Comparison of ENCODE assay signal across 8 cellular contexts in the genomic region with DNA sequence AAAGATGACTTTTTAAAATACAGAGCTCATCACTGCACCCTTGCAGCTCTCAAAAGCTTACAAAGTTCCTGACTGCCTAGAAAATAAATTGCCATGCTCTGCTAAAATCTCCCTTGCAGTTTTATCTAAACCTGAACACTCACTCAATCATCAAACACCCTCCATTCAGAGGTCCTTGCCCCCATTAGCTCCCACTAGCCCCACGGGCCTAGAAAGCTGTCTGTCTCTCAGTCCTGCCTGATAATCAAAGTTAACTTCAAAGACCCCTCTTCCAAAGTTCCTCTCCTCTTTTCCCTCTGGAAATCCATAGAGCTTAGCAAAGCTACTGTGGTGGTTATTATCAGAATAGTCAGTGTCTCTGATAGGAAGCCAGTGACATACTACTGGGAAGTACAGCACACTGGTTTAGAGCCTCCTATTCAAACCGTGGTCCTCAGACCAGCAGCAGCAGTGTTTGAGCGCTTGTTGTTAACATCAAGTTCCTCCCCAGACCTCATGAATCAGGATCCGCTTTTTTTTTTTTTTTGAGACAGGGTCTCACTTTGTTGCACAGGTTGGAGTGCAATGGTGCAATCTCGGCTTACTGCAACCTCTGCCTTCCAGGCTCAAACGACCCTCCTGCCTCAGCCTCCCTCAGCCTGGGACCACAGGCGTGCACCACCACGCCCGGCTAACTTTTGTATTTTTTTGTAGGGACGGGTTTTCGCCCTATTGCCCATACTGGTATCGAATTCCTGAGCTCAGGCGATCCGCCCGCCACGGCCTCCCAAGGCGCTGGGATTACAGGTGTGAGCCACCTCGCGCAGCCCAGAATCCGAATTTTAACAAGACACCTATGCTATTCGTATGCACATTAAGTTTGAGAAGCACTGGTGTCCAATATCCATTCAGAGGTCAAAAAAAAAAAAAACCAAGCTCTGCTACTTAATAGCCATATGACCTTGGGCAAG. TPM values are rescaled to one million over a fixed set of nuclear protein-coding genes. Genes with fewer than 3 reads are reported as not detected.
DNase-seq lines count a peak whose midpoint lies in the region; ATAC-seq and TF ChIP-seq lines count a peak whose summit lies in the region.

No MANE protein-coding gene starts in this region.

- no peaks in the 10 kb centered on the region for H3K9me3 ChIP-seq in BE2C
- H3K9me3 ChIP-seq in naive thymus-derived CD4-positive, alpha-beta T cell (ENCODE audit: control insufficient read depth in 2 of 3, low read length in 3 of 3): no peaks in the 10 kb centered on the region

- intact Hi-C loops in naive thymus-derived CD4-positive, alpha-beta T cell (cut with micrococcal nuclease): loop anchor here (1.0 to 5.0 kb wide), 10 partner anchors 61 to 486 kb away; a partner anchor contains a TSS

- H3K4me3 Mint-ChIP-seq in chondrocyte (ENCODE audit: unreplicated experiment): peak overlapping the region; percentile 93
- H3K4me3 Mint-ChIP-seq in naive thymus-derived CD4-positive, alpha-beta T cell: peak overlapping the region; percentile 92 to 98 (median 95)

- POLR2A ChIA-PET in naive thymus-derived CD4-positive, alpha-beta T cell (lab: Charles Lee): interaction anchor here (1.2 to 2.8 kb wide), 2 partner anchors 84 to 339 kb away, joined by 4 to 26 read pairs; a partner anchor contains a TSS

- H3K27ac Mint-ChIP-seq in chondrocyte (ENCODE audit: unreplicated experiment): peak overlapping the region; percentile 96
- peak overlapping the region; percentile 90 to 97 (median 95) for H3K27ac Mint-ChIP-seq in naive thymus-derived CD4-positive, alpha-beta T cell

- H3K4me3 ChIP-seq in BE2C (ENCODE audit: low read depth, low read length): peak overlapping the region; percentile 82
- H3K4me3 ChIP-seq in LNCaP clone FGC (ENCODE audit: low read depth, low read length): peak overlapping the region; percentile 99
- peak overlapping the region; percentile 99 for H3K4me3 ChIP-seq in naive thymus-derived CD4-positive, alpha-beta T cell (ENCODE audit: low read length)

- TF ChIP-seq CTCF in BE2C (IDR thresholded peaks at IDR 0.05; ENCODE audit: low read depth, low read length) (no peak), LNCaP clone FGC (IDR thresholded peaks at IDR 0.05; ENCODE audit: control insufficient read depth, extremely low read depth, insufficient read depth) (no peak), chondrocyte (IDR thresholded peaks at IDR 0.05) (no peak)

- H3K4me1 Mint-ChIP-seq in chondrocyte (ENCODE audit: low read depth): peaks cover 41% of the 10 kb centered on the region
- peaks cover 41 to 73% (median 55%) of the 10 kb centered on the region in 7 donors for H3K4me1 Mint-ChIP-seq in naive thymus-derived CD4-positive, alpha-beta T cell

- no peaks in the 10 kb centered on the region for H3K9me3 Mint-ChIP-seq in chondrocyte (ENCODE audit: low read depth)
- peaks cover 0 to 4% (median 0%) of the 10 kb centered on the region in 11 donors for H3K9me3 Mint-ChIP-seq in naive thymus-derived CD4-positive, alpha-beta T cell

- no peak for DNase-seq in BE2C
- no peak for DNase-seq in LNCaP clone FGC (ENCODE audit: low read depth)
- no peak for DNase-seq in chondrocyte (ENCODE audit: low spot score)
- no peak for DNase-seq in naive thymus-derived CD4-positive, alpha-beta T cell
- no peak for DNase-seq in glomerular visceral epithelial cell (ENCODE audit: extremely low spot score)
- DNase-seq in NCI-H2029 treated with DMSO at 0.1 percent for 48 hours (lab: John Stamatoyannopoulos, UW): no peak

- H3K4me1 ChIP-seq in BE2C: peaks cover 7% of the 10 kb centered on the region; the same call in 1 of the 2 replicates
- H3K4me1 ChIP-seq in naive thymus-derived CD4-positive, alpha-beta T cell (ENCODE audit: control insufficient read depth in 2 of 2, insufficient read depth in 2 of 2, low read length in 2 of 2): peaks cover 38 to 43% of the 10 kb centered on the region in 2 donors

- H3K27me3 Mint-ChIP-seq in chondrocyte (ENCODE audit: low read depth): no peaks in the 10 kb centered on the region
- no peaks in the 10 kb centered on the region for H3K27me3 Mint-ChIP-seq in naive thymus-derived CD4-positive, alpha-beta T cell

- H3K36me3 Mint-ChIP-seq in chondrocyte (ENCODE audit: low read depth): no peaks in the 10 kb centered on the region
- H3K36me3 Mint-ChIP-seq in naive thymus-derived CD4-positive, alpha-beta T cell: peaks cover 0 to 10% (median 4%) of the 10 kb centered on the region in 5 donors

- no peaks in the 10 kb centered on the region for H3K27me3 ChIP-seq in BE2C
- no peaks in the 10 kb centered on the region for H3K27me3 ChIP-seq in naive thymus-derived CD4-positive, alpha-beta T cell (ENCODE audit: control insufficient read depth in 2 of 2, insufficient read depth in 2 of 2, low read length in 2 of 2)

- H3K36me3 ChIP-seq in BE2C: peaks cover 14% of the 10 kb centered on the region
- H3K36me3 ChIP-seq in naive thymus-derived CD4-positive, alpha-beta T cell (ENCODE audit: control insufficient read depth in 2 of 3, insufficient read depth in 3 of 3, low read length in 3 of 3): peaks cover 0 to 11% (median 0%) of the 10 kb centered on the region in 3 experiments

- peak overlapping the region; percentile 83 for H3K27ac ChIP-seq in naive thymus-derived CD4-positive, alpha-beta T cell (ENCODE audit: low read depth, low read length)

- ATAC-seq in naive thymus-derived CD4-positive, alpha-beta T cell: no peak
- no peak for ATAC-seq in GM18502 (IDR thresholded peaks at IDR 0.05; ENCODE audit: poor library complexity, unreplicated experiment)
- no peak for ATAC-seq in HG03521 (IDR thresholded peaks at IDR 0.05; ENCODE audit: unreplicated experiment)

- CTCF ChIA-PET in naive thymus-derived CD4-positive, alpha-beta T cell (lab: Charles Lee): interaction anchor here (0.8 to 0.9 kb wide), 2 partner anchors 20 to 341 kb away, joined by 3 read pairs; no protein-coding TSS in a partner anchor

RNA-seq across cellular contexts. Expression of a gene that starts 1.2 kb away (rescaled TPM):
- polyA plus RNA-seq in BE2C (2012; ENCODE audit: insufficient read depth, insufficient read length, low read depth): 402 TPM
- 172 to 185 TPM (median 175 TPM) in 3 replicates for total RNA-seq in chondrocyte
- total RNA-seq in naive thymus-derived CD4-positive, alpha-beta T cell: 100 to 1,000 TPM in 1 of 5 experiments, 10 to 100 TPM in 4; 43.4 to 189 (median 64.7) TPM
- polyA plus RNA-seq in naive thymus-derived CD4-positive, alpha-beta T cell: 100 to 1,000 TPM; 124 to 156 TPM

RNA-seq across cellular contexts. Expression of a gene that starts 14.8 kb away (rescaled TPM):
- not detected for polyA plus RNA-seq in BE2C (2012; ENCODE audit: insufficient read depth, insufficient read length, low read depth)
- not detected in 3 replicates for total RNA-seq in chondrocyte
- total RNA-seq in naive thymus-derived CD4-positive, alpha-beta T cell: not detected
- polyA plus RNA-seq in naive thymus-derived CD4-positive, alpha-beta T cell: not detected

RNA-seq across cellular contexts. Expression of a gene that starts 55.4 kb away (rescaled TPM):
- polyA plus RNA-seq in BE2C (2012; ENCODE audit: insufficient read depth, insufficient read length, low read depth): 1.8 TPM
- 0.36 to 0.48 TPM (median 0.47 TPM) in 3 replicates for total RNA-seq in chondrocyte
- total RNA-seq in naive thymus-derived CD4-positive, alpha-beta T cell: under 1 TPM in 1 of 5 experiments, not detected in 4; 0.19 TPM
- under 1 TPM; 0.28 to 0.50 TPM for polyA plus RNA-seq in naive thymus-derived CD4-positive, alpha-beta T cell
